Comparison of ENCODE assay signal across 23 cellular contexts in genomic region chr3:8853081-8853480, GRCh38.
A peak's percentile ranks its signal among the peaks of the same experiment; 100 is the strongest.
DNase-seq lines count a peak whose midpoint lies in the region; ATAC-seq and TF ChIP-seq lines count a peak whose summit lies in the region.
"Had no signal": no experiment of that assay in that cellular context is flagged by ENCODE, and none has a peak within 500 bp of the region (broad histone marks: within the 10 kb centered on the region; RNA-seq: fewer than 3 reads in every experiment).

No MANE protein-coding gene starts in this region.

- TF ChIP-seq CTCF in AG10803 (conservative IDR thresholded peaks at IDR 0.05; ENCODE audit: low read length) (no peak), choroid plexus epithelial cell (conservative IDR thresholded peaks at IDR 0.05; ENCODE audit: low read depth, low read length) (no peak), tibial artery (IDR thresholded peaks at IDR 0.05) (no peak), lower leg skin (IDR thresholded peaks at IDR 0.05) (no peak)

- H3K36me3 ChIP-seq in H7 (replicated peaks; ENCODE audit: control insufficient read depth, insufficient read depth, low read length) (no peaks in the 10 kb centered on the region), tibial artery (no peaks in the 10 kb centered on the region)
- H3K36me3 ChIP-seq: BE2C, Peyer's patch had no signal

- peak; percentile 48 for DNase-seq in AG10803 (ENCODE audit: low read depth)
- peak; percentile 25 for DNase-seq in H7
- DNase-seq in choroid plexus epithelial cell (ENCODE audit: low read depth): peak; percentile 62
- peak; percentile 35 for DNase-seq in left ventricle myocardium superior
- no peak for DNase-seq in tibial artery
- DNase-seq in lower leg skin (ENCODE audit: low spot score in 2 of 2): no peak
- no peak for DNase-seq in midbrain (lab: John Stamatoyannopoulos, UW)
- DNase-seq: BE2C; CD4-positive, CD25-positive, alpha-beta regulatory T cell; COR-L47; DMS79; H9; NCI-H1105; NCI-H146; NCI-H2029 treated with DMSO at 0.1 percent for 48 hours; NCI-H2171; NCI-H524 treated with DMSO at 0.1 percent for 48 hours; NCI-H82; Peyer's patch had no signal

- no peaks in the 10 kb centered on the region for H3K4me1 ChIP-seq in tibial artery
- H3K4me1 ChIP-seq: BE2C, Peyer's patch had no signal

- H3K27me3 ChIP-seq in H7 (ENCODE audit: control insufficient read depth, insufficient read depth, low read length) (no peaks in the 10 kb centered on the region), tibial artery (no peaks in the 10 kb centered on the region)
- H3K27me3 ChIP-seq: BE2C, Peyer's patch had no signal

- ATAC-seq in left ventricle myocardium superior: peak; percentile 65
- ATAC-seq in HG02610 (IDR thresholded peaks at IDR 0.05; ENCODE audit: unreplicated experiment): no peak
- ATAC-seq: A549, GM12878 had no signal

- intact Hi-C loops in left ventricle myocardium superior (cut with micrococcal nuclease): no loop called here
- intact Hi-C loops in tibial artery (cut with DNase I; ENCODE audit: low total_unique reads): no loop called here
- intact Hi-C loops in lower leg skin (cut with DNase I; ENCODE audit: low total_unique reads): no loop called here

- no peak overlapping the region for H3K27ac ChIP-seq in tibial artery
- H3K27ac ChIP-seq: KMS-11, Peyer's patch had no signal

- H3K4me3 ChIP-seq in AG10803 (ENCODE audit: low read length) (no peak overlapping the region), H7 (ENCODE audit: insufficient read depth, low read depth, low read length) (no peak overlapping the region), choroid plexus epithelial cell (ENCODE audit: low read depth, low read length) (no peak overlapping the region), tibial artery (no peak overlapping the region), lower leg skin (ENCODE audit: low read depth, poor library complexity, severe bottlenecking) (no peak overlapping the region)
- H3K4me3 ChIP-seq: A549, GM12878, Peyer's patch had no signal

- H3K9me3 ChIP-seq in tibial artery: no peaks in the 10 kb centered on the region
- H3K9me3 ChIP-seq: A549, BE2C, Peyer's patch had no signal

- 83 to 94% methylated on average over 5 of the region's 5 CpGs for WGBS in lower leg skin, 2 donors

- no peak for TF ChIP-seq POLR2A in lower leg skin (IDR thresholded peaks at IDR 0.05)

Comparison
In these comparisons a context has a peak if more than half of its experiments do, and no peak if none do; other contexts are left out.
1. DNase-seq: peak in AG10803 (single experiment), H7 (single experiment), choroid plexus epithelial cell (single experiment) and left ventricle myocardium superior (single experiment); none in tibial artery (0 of 2), lower leg skin (0 of 2) and midbrain (single experiment).